26 cellular contexts compared by ENCODE assay signal in the genomic region with DNA sequence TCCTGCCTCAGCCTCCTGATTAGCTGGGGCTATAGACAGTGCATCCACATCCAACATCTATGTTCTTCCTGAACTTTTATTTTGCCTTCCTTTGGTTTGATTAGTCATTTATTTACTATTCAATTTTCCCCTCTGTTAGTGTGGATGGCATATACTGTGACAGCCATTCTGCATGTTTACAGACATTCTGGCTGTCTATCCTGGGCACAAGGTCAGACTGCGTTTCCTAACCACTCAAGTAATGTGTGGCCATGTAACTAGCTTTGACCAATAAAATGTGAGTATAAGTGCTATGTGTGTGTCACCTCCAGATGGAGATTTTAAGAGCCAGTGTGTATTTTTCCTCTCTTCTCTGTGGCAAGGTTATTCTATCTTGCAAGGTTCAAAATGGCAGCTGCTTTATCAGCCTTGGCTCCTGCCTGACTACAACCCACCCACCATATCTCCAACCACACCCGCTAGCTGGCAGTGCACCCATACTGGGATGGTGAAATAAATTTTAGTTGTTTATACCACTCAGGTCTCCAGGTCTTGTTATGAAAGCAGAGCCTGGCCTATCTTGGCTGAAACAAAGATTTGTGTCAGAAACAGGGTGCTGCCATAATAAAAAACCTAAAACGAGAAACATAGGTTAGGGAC. TPM values are rescaled to one million over a fixed set of nuclear protein-coding genes. Genes with fewer than 3 reads are reported as not detected.
"Had no signal": no experiment of that assay in that cellular context is flagged by ENCODE, and none has a peak within 500 bp of the region (broad histone marks: within the 10 kb centered on the region; RNA-seq: fewer than 3 reads in every experiment).

No MANE protein-coding gene starts in this region.

- H3K36me3 Mint-ChIP-seq: natural killer cell treated with Interleukin-12 subunit alpha and Interleukin-12 subunit beta and Interleukin-15 and Interleukin-18, amount 100 ng/mL, for 72 hours had no signal

- H3K9me3 ChIP-seq: heart left ventricle, psoas muscle, stomach, thoracic aorta, transverse colon had no signal

- H3K4me1 ChIP-seq: transverse colon had no signal

- H3K27ac Mint-ChIP-seq: dendritic cell treated with granulocyte-macrophage colony-stimulating factor and Interleukin-4, amounts not matched to agents 40 ng/mL and 50 ng/mL, for 4 days; effector memory CD8-positive, alpha-beta T cell; natural killer cell treated with Interleukin-12 subunit alpha and Interleukin-12 subunit beta and Interleukin-15 and Interleukin-18, amount 100 ng/mL, for 72 hours had no signal

- H3K27me3 ChIP-seq: heart left ventricle, stomach, transverse colon had no signal

- ATAC-seq: effector memory CD8-positive, alpha-beta T cell; heart left ventricle; left lobe of liver; natural killer cell treated with Interleukin-12 subunit alpha and Interleukin-12 subunit beta and Interleukin-15 and Interleukin-18, amount 100 ng/mL, for 72 hours; psoas muscle; sciatic nerve had no signal

- H3K9me3 Mint-ChIP-seq: dendritic cell treated with granulocyte-macrophage colony-stimulating factor and Interleukin-4, amounts not matched to agents 40 ng/mL and 50 ng/mL, for 4 days; effector memory CD8-positive, alpha-beta T cell; natural killer cell treated with Interleukin-12 subunit alpha and Interleukin-12 subunit beta and Interleukin-15 and Interleukin-18, amount 100 ng/mL, for 72 hours had no signal

- H3K27me3 Mint-ChIP-seq: dendritic cell treated with granulocyte-macrophage colony-stimulating factor and Interleukin-4, amounts not matched to agents 40 ng/mL and 50 ng/mL, for 4 days had no signal

- H3K27ac ChIP-seq: epithelial cell of prostate, heart left ventricle, psoas muscle, stomach, thoracic aorta, transverse colon had no signal

- H3K4me3 Mint-ChIP-seq: dendritic cell treated with granulocyte-macrophage colony-stimulating factor and Interleukin-4, amounts not matched to agents 40 ng/mL and 50 ng/mL, for 4 days; effector memory CD8-positive, alpha-beta T cell; natural killer cell treated with Interleukin-12 subunit alpha and Interleukin-12 subunit beta and Interleukin-15 and Interleukin-18, amount 100 ng/mL, for 72 hours had no signal

- H3K36me3 ChIP-seq: heart left ventricle, stomach, thoracic aorta, transverse colon had no signal

- H3K4me3 ChIP-seq: heart left ventricle, psoas muscle, stomach, thoracic aorta, transverse colon had no signal

- DNase-seq: cerebellar nuclear complex; effector memory CD8-positive, alpha-beta T cell; foreskin melanocyte; heart left ventricle; hypothalamus; kidney glomerular epithelial cell; mammary epithelial cell; occipital lobe; psoas muscle; retina; stimulated activated CD4-positive, alpha-beta T cell treated with anti-CD3 and anti-CD28 coated beads, Interleukin-2, amount 100 ng/mL, for 24 hours; stimulated activated CD4-positive, alpha-beta T cell treated with anti-CD3 and anti-CD28 coated beads, Interleukin-4, amount 100 ng/mL, for 4 hours; stimulated activated naive CD4-positive, alpha-beta T cell; stomach; substantia nigra; transverse colon had no signal

RNA-seq across cellular contexts. Expression of gene PDE6A, which starts 32.2 kb away (rescaled TPM):
- total RNA-seq: left lobe of liver; mesenteric fat pad; mononuclear cell; natural killer cell treated with Interleukin-12 subunit alpha and Interleukin-12 subunit beta and Interleukin-15 and Interleukin-18, amount 100 ng/mL, for 72 hours; occipital lobe; sciatic nerve; skeletal muscle tissue; thoracic aorta; ureter had no signal
